31 cellular contexts compared by ENCODE assay signal in the genomic region with DNA sequence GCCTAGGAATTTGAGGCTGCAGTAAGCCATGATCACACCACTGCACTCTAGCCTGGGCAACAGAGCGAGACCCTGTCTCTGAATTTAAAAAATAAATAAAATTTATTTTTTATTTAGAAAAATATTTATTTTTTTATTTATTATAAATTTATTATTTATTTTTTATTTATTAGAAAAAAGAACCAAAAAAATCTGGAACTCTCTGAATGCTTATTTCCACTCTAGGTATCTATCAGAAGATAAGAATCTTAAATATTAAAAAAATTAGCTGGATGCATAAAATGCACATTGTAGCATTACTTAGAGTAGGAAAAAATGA.
"Had no signal": no experiment of that assay in that cellular context is flagged by ENCODE, and none has a peak within 500 bp of the region (broad histone marks: within the 10 kb centered on the region; RNA-seq: fewer than 3 reads in every experiment).

No MANE protein-coding gene starts in this region.

- H3K27me3 Mint-ChIP-seq: activated CD4-positive, alpha-beta memory T cell treated with anti-CD3 and anti-CD28 coated beads, Interleukin-2, amount 10 ng/mL, durations not matched to agents 7 days and 5 days; activated CD4-positive, alpha-beta T cell treated with anti-CD3 and anti-CD28 coated beads, Interleukin-2, amount 10 ng/mL, durations not matched to agents 7 days and 5 days; activated naive CD4-positive, alpha-beta T cell treated with anti-CD3 and anti-CD28 coated beads, Interleukin-2, amount 50 U/mL, for 24 hours; activated naive CD8-positive, alpha-beta T cell treated with anti-CD3 and anti-CD28 coated beads for 36 hours; activated naive CD8-positive, alpha-beta T cell treated with anti-CD3 and anti-CD28 coated beads, Interleukin-2, amount 50 U/mL, for 24 hours; activated T-helper 17 cell treated with anti-CD3 and anti-CD28 coated beads, Interleukin-2, amount 50 U/mL, for 72 hours; brain; central memory CD8-positive, alpha-beta T cell; T-helper 17 cell had no signal

- H3K4me3 ChIP-seq: adrenal gland, breast epithelium, esophagus squamous epithelium had no signal

- H3K36me3 Mint-ChIP-seq: activated naive CD4-positive, alpha-beta T cell treated with anti-CD3 and anti-CD28 coated beads, Interleukin-2, amount 50 U/mL, for 24 hours; activated naive CD8-positive, alpha-beta T cell treated with anti-CD3 and anti-CD28 coated beads for 36 hours had no signal

- H3K4me3 Mint-ChIP-seq: activated CD4-positive, alpha-beta memory T cell treated with anti-CD3 and anti-CD28 coated beads, Interleukin-2, amount 10 ng/mL, durations not matched to agents 7 days and 5 days; activated CD4-positive, alpha-beta T cell treated with anti-CD3 and anti-CD28 coated beads, Interleukin-2, amount 10 ng/mL, durations not matched to agents 7 days and 5 days; activated naive CD4-positive, alpha-beta T cell treated with anti-CD3 and anti-CD28 coated beads for 36 hours; activated naive CD4-positive, alpha-beta T cell treated with anti-CD3 and anti-CD28 coated beads, Interleukin-2, amount 50 U/mL, for 24 hours; activated naive CD8-positive, alpha-beta T cell treated with anti-CD3 and anti-CD28 coated beads for 36 hours; activated naive CD8-positive, alpha-beta T cell treated with anti-CD3 and anti-CD28 coated beads, Interleukin-2, amount 50 U/mL, for 24 hours; activated T-cell treated with anti-CD3 and anti-CD28 coated beads, Interleukin-2, amount 50 U/mL, for 4 hours; activated T-helper 17 cell treated with anti-CD3 and anti-CD28 coated beads, Interleukin-2, amount 50 U/mL, for 72 hours; brain; central memory CD8-positive, alpha-beta T cell; T-helper 17 cell; T-helper 2 cell treated with Interferon-gamma antibody and Interleukin-4, amounts not matched to agents 5 μg/mL and 100 μg/mL, for 36 hours had no signal

- H3K9me3 Mint-ChIP-seq: activated CD4-positive, alpha-beta memory T cell treated with anti-CD3 and anti-CD28 coated beads, Interleukin-2, amount 10 ng/mL, durations not matched to agents 7 days and 5 days; activated CD4-positive, alpha-beta T cell treated with anti-CD3 and anti-CD28 coated beads, Interleukin-2, amount 10 ng/mL, durations not matched to agents 7 days and 5 days; activated naive CD4-positive, alpha-beta T cell treated with anti-CD3 and anti-CD28 coated beads for 36 hours; activated naive CD4-positive, alpha-beta T cell treated with anti-CD3 and anti-CD28 coated beads, Interleukin-2, amount 50 U/mL, for 24 hours; activated naive CD8-positive, alpha-beta T cell treated with anti-CD3 and anti-CD28 coated beads for 36 hours; activated naive CD8-positive, alpha-beta T cell treated with anti-CD3 and anti-CD28 coated beads, Interleukin-2, amount 50 U/mL, for 24 hours; activated T-cell treated with anti-CD3 and anti-CD28 coated beads, Interleukin-2, amount 50 U/mL, for 4 hours; activated T-helper 17 cell treated with anti-CD3 and anti-CD28 coated beads, Interleukin-2, amount 50 U/mL, for 72 hours; brain; central memory CD8-positive, alpha-beta T cell; T-helper 2 cell treated with Interferon-gamma antibody and Interleukin-4, amounts not matched to agents 5 μg/mL and 100 μg/mL, for 36 hours had no signal

- H3K27ac ChIP-seq: adrenal gland, breast epithelium, epithelial cell of prostate, esophagus squamous epithelium had no signal

- H3K4me1 ChIP-seq: breast epithelium, esophagus squamous epithelium had no signal

- H3K4me1 Mint-ChIP-seq: activated CD4-positive, alpha-beta memory T cell treated with anti-CD3 and anti-CD28 coated beads, Interleukin-2, amount 10 ng/mL, durations not matched to agents 7 days and 5 days; activated CD4-positive, alpha-beta T cell treated with anti-CD3 and anti-CD28 coated beads, Interleukin-2, amount 10 ng/mL, durations not matched to agents 7 days and 5 days; activated naive CD4-positive, alpha-beta T cell treated with anti-CD3 and anti-CD28 coated beads, Interleukin-2, amount 50 U/mL, for 24 hours; activated naive CD8-positive, alpha-beta T cell treated with anti-CD3 and anti-CD28 coated beads for 36 hours; activated naive CD8-positive, alpha-beta T cell treated with anti-CD3 and anti-CD28 coated beads, Interleukin-2, amount 50 U/mL, for 24 hours; activated T-helper 17 cell treated with anti-CD3 and anti-CD28 coated beads, Interleukin-2, amount 50 U/mL, for 72 hours; brain; central memory CD8-positive, alpha-beta T cell; T-helper 17 cell had no signal

- DNase-seq: activated CD4-positive, alpha-beta memory T cell treated with anti-CD3 and anti-CD28 coated beads, Interleukin-2, amount 10 ng/mL, durations not matched to agents 7 days and 5 days; activated CD4-positive, alpha-beta T cell treated with anti-CD3 and anti-CD28 coated beads for 1 hour; activated CD4-positive, alpha-beta T cell treated with anti-CD3 and anti-CD28 coated beads for 4 hours; activated CD4-positive, alpha-beta T cell treated with anti-CD3 and anti-CD28 coated beads, Interleukin-2, amount 10 ng/mL, durations not matched to agents 7 days and 5 days; activated CD4-positive, alpha-beta T cell treated with anti-CD3 and anti-CD28 coated beads, Interleukin-2, amount 50 U/mL, for 4 hours; activated effector memory CD4-positive, alpha-beta T cell treated with Interleukin-2 at 50 U/mL for 16 hours; activated naive CD4-positive, alpha-beta T cell treated with anti-CD3 and anti-CD28 coated beads for 36 hours; activated naive CD8-positive, alpha-beta T cell treated with anti-CD3 and anti-CD28 coated beads for 36 hours; activated naive CD8-positive, alpha-beta T cell treated with anti-CD3 and anti-CD28 coated beads, Interleukin-2, amount 50 U/mL, for 24 hours; activated T-cell treated with anti-CD3 and anti-CD28 coated beads, Interleukin-2, amount 50 U/mL, for 4 hours; adrenal gland; amygdala; aorta; cortex of kidney; dermis blood vessel endothelial cell; effector CD8-positive, alpha-beta T cell; esophagus squamous epithelium; foreskin melanocyte; head of caudate nucleus; T-helper 1 cell; T-helper 17 cell; T1000 had no signal

- ATAC-seq: activated naive CD8-positive, alpha-beta T cell treated with anti-CD3 and anti-CD28 coated beads, Interleukin-2, amount 50 U/mL, for 24 hours; activated T-cell treated with anti-CD3 and anti-CD28 coated beads, Interleukin-2, amount 50 U/mL, for 4 hours; activated T-helper 17 cell treated with anti-CD3 and anti-CD28 coated beads, Interleukin-2, amount 50 U/mL, for 72 hours; T-helper 17 cell had no signal

- FAIRE-seq: endometrium, endothelial cell of umbilical vein had no signal

- H3K27ac Mint-ChIP-seq: activated CD4-positive, alpha-beta memory T cell treated with anti-CD3 and anti-CD28 coated beads, Interleukin-2, amount 10 ng/mL, durations not matched to agents 7 days and 5 days; activated CD4-positive, alpha-beta T cell treated with anti-CD3 and anti-CD28 coated beads, Interleukin-2, amount 10 ng/mL, durations not matched to agents 7 days and 5 days; activated naive CD4-positive, alpha-beta T cell treated with anti-CD3 and anti-CD28 coated beads for 36 hours; activated naive CD4-positive, alpha-beta T cell treated with anti-CD3 and anti-CD28 coated beads, Interleukin-2, amount 50 U/mL, for 24 hours; activated naive CD8-positive, alpha-beta T cell treated with anti-CD3 and anti-CD28 coated beads for 36 hours; activated naive CD8-positive, alpha-beta T cell treated with anti-CD3 and anti-CD28 coated beads, Interleukin-2, amount 50 U/mL, for 24 hours; activated T-helper 17 cell treated with anti-CD3 and anti-CD28 coated beads, Interleukin-2, amount 50 U/mL, for 72 hours; T-helper 17 cell; T-helper 2 cell treated with Interferon-gamma antibody and Interleukin-4, amounts not matched to agents 5 μg/mL and 100 μg/mL, for 36 hours had no signal

- H3K27me3 ChIP-seq: adrenal gland, breast epithelium, esophagus squamous epithelium had no signal

- H3K36me3 ChIP-seq: adrenal gland, breast epithelium had no signal

- H3K9me3 ChIP-seq: adrenal gland, breast epithelium, esophagus squamous epithelium had no signal
